In the genomic region with DNA sequence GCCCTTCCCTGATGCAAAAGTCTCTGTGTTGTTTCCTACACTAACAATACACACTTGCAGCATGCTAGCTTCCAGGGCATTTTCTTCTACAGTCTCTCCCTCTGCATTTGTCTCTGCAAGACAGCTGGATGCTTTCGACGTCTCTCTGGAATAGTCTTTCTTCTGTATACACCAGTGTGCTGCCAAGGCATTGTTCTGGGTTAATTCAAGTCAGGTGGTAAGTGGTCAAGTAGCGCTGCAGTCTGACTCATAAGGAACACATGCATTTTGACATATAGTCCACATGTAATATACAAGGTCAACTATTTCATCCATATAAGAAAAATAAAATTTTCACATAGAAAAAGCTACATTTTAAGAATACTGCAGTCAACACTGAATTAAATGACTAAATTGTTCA, we compare ENCODE assay signal across 13 cellular contexts.
A peak's percentile ranks its signal among the peaks of the same experiment; 100 is the strongest.
DNase-seq lines count a peak whose midpoint lies in the region; ATAC-seq and TF ChIP-seq lines count a peak whose summit lies in the region.
"Had no signal": no experiment of that assay in that cellular context is flagged by ENCODE, and none has a peak within 500 bp of the region (broad histone marks: within the 10 kb centered on the region; RNA-seq: fewer than 3 reads in every experiment).

No MANE protein-coding gene starts in this region.

- DNase-seq in H4 (ENCODE audit: low spot score) = peak; percentile 43
- DNase-seq in amniotic stem cell (lab: John Stamatoyannopoulos, UW) = peak; percentile 28
- DNase-seq in fibroblast of pulmonary artery (ENCODE audit: low read depth) = peak; percentile 94
- DNase-seq in pons (ENCODE audit: low spot score) = peak; percentile 45
- no peak for DNase-seq in NCI-H1930 (lab: John Stamatoyannopoulos, UW)
- DNase-seq in stimulated activated naive B cell treated with anti-CD40 and anti-IgM and Interleukin-4, amounts not matched to agents 10 μg/mL and 1 μg/mL and 100 μg/mL, for 72 hours = no peak
- no peak for DNase-seq in NCI-H510A treated with DMSO at 0.1 percent for 48 hours (lab: John Stamatoyannopoulos, UW)
- DNase-seq in DMS153 treated with DMSO at 0.1 percent for 48 hours (lab: John Stamatoyannopoulos, UW; ENCODE audit: unreplicated experiment) = no peak
- DNase-seq: activated naive CD4-positive, alpha-beta T cell; DMS 273 treated with DMSO at 0.1 percent for 48 hours; erythroblast; NCI-H146 had no signal

- H3K4me1 Mint-ChIP-seq in stimulated activated naive B cell treated with anti-CD40 and anti-IgM and Interleukin-4, amounts not matched to agents 10 μg/mL and 1 μg/mL and 100 μg/mL, for 72 hours = no peaks in the 10 kb centered on the region

- no peak overlapping the region for H3K4me3 ChIP-seq in fibroblast of pulmonary artery (replicated peaks; ENCODE audit: low read depth, low read length)
- H3K4me3 ChIP-seq: HAP-1 had no signal

- no peak overlapping the region for H3K4me3 Mint-ChIP-seq in stimulated activated naive B cell treated with anti-CD40 and anti-IgM and Interleukin-4, amounts not matched to agents 10 μg/mL and 1 μg/mL and 100 μg/mL, for 72 hours

- H3K27me3 Mint-ChIP-seq in stimulated activated naive B cell treated with anti-CD40 and anti-IgM and Interleukin-4, amounts not matched to agents 10 μg/mL and 1 μg/mL and 100 μg/mL, for 72 hours = no peaks in the 10 kb centered on the region

- no peak overlapping the region for H3K27ac Mint-ChIP-seq in stimulated activated naive B cell treated with anti-CD40 and anti-IgM and Interleukin-4, amounts not matched to agents 10 μg/mL and 1 μg/mL and 100 μg/mL, for 72 hours

- ATAC-seq in stimulated activated naive B cell treated with anti-CD40 and anti-IgM and Interleukin-4, amounts not matched to agents 10 μg/mL and 1 μg/mL and 100 μg/mL, for 72 hours (replicated peaks) = no peak

- no peaks in the 10 kb centered on the region for H3K9me3 Mint-ChIP-seq in stimulated activated naive B cell treated with anti-CD40 and anti-IgM and Interleukin-4, amounts not matched to agents 10 μg/mL and 1 μg/mL and 100 μg/mL, for 72 hours

- TF ChIP-seq CTCF in fibroblast of pulmonary artery (IDR thresholded peaks at IDR 0.05; ENCODE audit: low read length, missing control alignments) = no peak

- no peaks in the 10 kb centered on the region for H3K36me3 Mint-ChIP-seq in stimulated activated naive B cell treated with anti-CD40 and anti-IgM and Interleukin-4, amounts not matched to agents 10 μg/mL and 1 μg/mL and 100 μg/mL, for 72 hours

Comparison
In these comparisons a context has a peak if more than half of its experiments do, and no peak if none do; other contexts are left out.
1. DNase-seq: peak in H4 (single experiment), amniotic stem cell (single experiment), fibroblast of pulmonary artery (single experiment) and pons (single experiment); none in NCI-H1930 (0 of 2), stimulated activated naive B cell treated with anti-CD40 and anti-IgM and Interleukin-4, amounts not matched to agents 10 μg/mL and 1 μg/mL and 100 μg/mL, for 72 hours (single experiment), NCI-H510A treated with DMSO at 0.1 percent for 48 hours (single experiment) and DMS153 treated with DMSO at 0.1 percent for 48 hours (single experiment).